8 cellular contexts compared by ENCODE assay signal in the genomic region with DNA sequence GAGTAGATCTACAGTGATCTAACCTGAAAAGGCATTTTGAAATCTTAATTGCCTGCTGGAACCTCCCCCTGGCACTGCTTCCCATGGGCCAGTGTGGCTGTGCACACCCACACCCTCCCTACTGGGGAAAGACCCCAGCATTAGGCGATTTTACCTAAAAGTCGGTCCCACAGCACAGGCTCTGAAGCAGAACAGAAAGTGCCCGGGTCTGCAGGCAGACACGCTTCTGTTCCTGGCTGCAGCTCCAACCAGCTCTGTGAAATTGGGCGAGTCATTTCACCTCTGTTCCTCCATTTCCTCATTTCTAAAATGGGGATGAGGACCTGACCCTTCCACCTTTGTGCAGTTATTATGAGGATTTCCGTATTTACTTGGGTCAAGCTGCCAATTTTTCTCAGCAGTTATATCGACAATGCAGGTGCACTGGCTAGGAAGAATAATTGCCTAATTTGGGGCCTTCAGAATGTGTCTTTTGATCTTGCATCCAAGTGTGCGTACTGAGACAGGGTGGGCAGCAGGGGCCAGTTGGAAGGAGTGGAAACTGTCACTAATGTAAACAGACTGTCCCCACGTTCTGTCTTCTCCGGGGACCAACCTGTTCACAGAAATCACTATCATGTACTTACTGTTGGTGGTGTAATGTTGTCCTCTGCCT. TPM values are rescaled to one million over a fixed set of nuclear protein-coding genes. Genes with fewer than 3 reads are reported as not detected.
DNase-seq lines count a peak whose midpoint lies in the region; ATAC-seq lines count a peak whose summit lies in the region.

No MANE protein-coding gene starts in this region.

- no peaks in the 10 kb centered on the region for H3K27me3 ChIP-seq in esophagus (ENCODE audit: control insufficient read depth in 1 of 2, insufficient read depth in 2 of 2, low read length in 2 of 2)

- H3K27me3 Mint-ChIP-seq in stimulated activated memory B cell treated with anti-CD40 and anti-IgM and Interleukin-4, amounts not matched to agents 10 μg/mL and 1 μg/mL and 100 μg/mL, for 72 hours: no peaks in the 10 kb centered on the region

- 29 to 30% methylated on average over 10 of the region's 10 CpGs for WGBS in esophagus, 2 donors

- peaks cover 13 to 15% of the 10 kb centered on the region in 2 donors for H3K4me1 ChIP-seq in esophagus (ENCODE audit: control insufficient read depth in 2 of 2, insufficient read depth in 2 of 2, low read length in 1 of 2)

- peak; percentile 81 for ATAC-seq in stimulated activated memory B cell treated with anti-CD40 and anti-IgM and Interleukin-4, amounts not matched to agents 10 μg/mL and 1 μg/mL and 100 μg/mL, for 72 hours

- no peaks in the 10 kb centered on the region for H3K9me3 Mint-ChIP-seq in stimulated activated memory B cell treated with anti-CD40 and anti-IgM and Interleukin-4, amounts not matched to agents 10 μg/mL and 1 μg/mL and 100 μg/mL, for 72 hours

- H3K27ac Mint-ChIP-seq in stimulated activated memory B cell treated with anti-CD40 and anti-IgM and Interleukin-4, amounts not matched to agents 10 μg/mL and 1 μg/mL and 100 μg/mL, for 72 hours: peak overlapping the region; percentile 83

- DNase-seq in NCI-H748 (lab: John Stamatoyannopoulos, UW; ENCODE audit: unreplicated experiment) (peak; percentile 14), NCI-H748 treated with DMSO at 0.1 percent for 48 hours (lab: John Stamatoyannopoulos, UW) (no peak), NCI-H2196 (lab: John Stamatoyannopoulos, UW; ENCODE audit: unreplicated experiment) (peak; percentile 51), NK-92 (lab: John Stamatoyannopoulos, UW; ENCODE audit: unreplicated experiment) (no peak), NCI-H774 (lab: John Stamatoyannopoulos, UW) (no peak), A172 (ENCODE audit: low spot score) (no peak)

- H3K4me1 Mint-ChIP-seq in stimulated activated memory B cell treated with anti-CD40 and anti-IgM and Interleukin-4, amounts not matched to agents 10 μg/mL and 1 μg/mL and 100 μg/mL, for 72 hours: peaks cover 83% of the 10 kb centered on the region

- no peaks in the 10 kb centered on the region for H3K36me3 ChIP-seq in esophagus (ENCODE audit: control insufficient read depth in 2 of 2, insufficient read depth in 2 of 2, low read length in 1 of 2)

- H3K4me3 ChIP-seq in esophagus (ENCODE audit: low read depth in 1 of 2, low read length in 2 of 2): peak overlapping the region in 1 of 2 donors; percentile 33

- no peaks in the 10 kb centered on the region for H3K36me3 Mint-ChIP-seq in stimulated activated memory B cell treated with anti-CD40 and anti-IgM and Interleukin-4, amounts not matched to agents 10 μg/mL and 1 μg/mL and 100 μg/mL, for 72 hours

- H3K4me3 Mint-ChIP-seq in stimulated activated memory B cell treated with anti-CD40 and anti-IgM and Interleukin-4, amounts not matched to agents 10 μg/mL and 1 μg/mL and 100 μg/mL, for 72 hours: peak overlapping the region; percentile 40

- peak overlapping the region; percentile 98 to 99 for H3K27ac ChIP-seq in esophagus (ENCODE audit: low read depth in 2 of 2, low read length in 1 of 2)

- H3K9me3 ChIP-seq in esophagus (ENCODE audit: control insufficient read depth in 2 of 2, insufficient read depth in 1 of 2, low read depth in 1 of 2, low read length in 1 of 2): no peaks in the 10 kb centered on the region

RNA-seq across cellular contexts. Expression of gene KLF3, which starts 7.1 kb away (rescaled TPM):
- polyA plus RNA-seq in esophagus: 10 to 100 TPM; 20.6 to 36.2 TPM
- total RNA-seq in A172 (2014; rRNA removed; shearing (Covaris generic)): 6.4 and 8.9 TPM in 2 replicates

Comparison
In these comparisons a context has a peak if more than half of its experiments do, and no peak if none do; other contexts are left out.
1. DNase-seq: peak in NCI-H748 (single experiment) and NCI-H2196 (single experiment); none in NCI-H748 treated with DMSO at 0.1 percent for 48 hours (single experiment), NK-92 (single experiment), NCI-H774 (single experiment) and A172 (single experiment).